Comparison of ENCODE assay signal across 8 cellular contexts in genomic region chr17:7615265-7615747, GRCh38. TPM values are rescaled to one million over a fixed set of nuclear protein-coding genes. Genes with fewer than 3 reads are reported as not detected.
A peak's percentile ranks its signal among the peaks of the same experiment; 100 is the strongest.
DNase-seq lines count a peak whose midpoint lies in the region; ATAC-seq and TF ChIP-seq lines count a peak whose summit lies in the region.

No MANE protein-coding gene starts in this region.

- intact Hi-C loops in activated CD8-positive, alpha-beta T cell treated with anti-CD3 and anti-CD28 coated beads for 36 hours (cut with micrococcal nuclease): no loop called here

- WGBS in iPS DF 6.9 (ENCODE audit: insufficient coverage, insufficient read length): no CpG with 5 or more reads among the region's 28 CpGs

- no peak for DNase-seq in activated CD8-positive, alpha-beta T cell treated with anti-CD3 and anti-CD28 coated beads for 36 hours
- DNase-seq in iPS DF 6.9 (ENCODE audit: low read depth, low spot score): no peak
- DNase-seq in stimulated activated CD4-positive, alpha-beta T cell treated with anti-CD3 and anti-CD28 coated beads, Interleukin-2, amount 100 ng/mL, for 48 hours: no peak
- no peak for DNase-seq in D341Med (ENCODE audit: low spot score)
- DNase-seq in stimulated activated CD4-positive, alpha-beta T cell treated with anti-CD3 and anti-CD28 coated beads, Interleukin-1b, Interleukin-23, amount 100 ng/mL, for 48 hours: no peak

- H3K27me3 Mint-ChIP-seq in activated CD8-positive, alpha-beta T cell treated with anti-CD3 and anti-CD28 coated beads for 36 hours: no peaks in the 10 kb centered on the region
- H3K27me3 Mint-ChIP-seq in stimulated activated memory B cell treated with anti-CD40 and anti-IgM and Interleukin-4, amounts not matched to agents 10 μg/mL and 1 μg/mL and 100 μg/mL, for 72 hours: no peaks in the 10 kb centered on the region

- no peaks in the 10 kb centered on the region for H3K9me3 Mint-ChIP-seq in activated CD8-positive, alpha-beta T cell treated with anti-CD3 and anti-CD28 coated beads for 36 hours
- H3K9me3 Mint-ChIP-seq in stimulated activated memory B cell treated with anti-CD40 and anti-IgM and Interleukin-4, amounts not matched to agents 10 μg/mL and 1 μg/mL and 100 μg/mL, for 72 hours: no peaks in the 10 kb centered on the region

- H3K4me1 ChIP-seq in HEK293 (ENCODE audit: control insufficient read depth, insufficient read depth, low read length) (peaks cover 22% of the 10 kb centered on the region), iPS DF 6.9 (ENCODE audit: control insufficient read depth, insufficient read depth, low read length) (peaks cover 2% of the 10 kb centered on the region; the same call in 1 of the 2 replicates)

- H3K36me3 Mint-ChIP-seq in activated CD8-positive, alpha-beta T cell treated with anti-CD3 and anti-CD28 coated beads for 36 hours (ENCODE audit: low read depth): peaks cover 7% of the 10 kb centered on the region
- peaks cover 18% of the 10 kb centered on the region for H3K36me3 Mint-ChIP-seq in stimulated activated memory B cell treated with anti-CD40 and anti-IgM and Interleukin-4, amounts not matched to agents 10 μg/mL and 1 μg/mL and 100 μg/mL, for 72 hours

- H3K4me3 ChIP-seq in HEK293 (ENCODE audit: low read depth, low read length) (peak overlapping the region; percentile 41), iPS DF 6.9 (ENCODE audit: low read length) (peak overlapping the region; percentile 13; the same call in 1 of the 2 replicates)

- peaks cover 28% of the 10 kb centered on the region for H3K4me1 Mint-ChIP-seq in activated CD8-positive, alpha-beta T cell treated with anti-CD3 and anti-CD28 coated beads for 36 hours (ENCODE audit: low read depth)
- peaks cover 40% of the 10 kb centered on the region for H3K4me1 Mint-ChIP-seq in stimulated activated memory B cell treated with anti-CD40 and anti-IgM and Interleukin-4, amounts not matched to agents 10 μg/mL and 1 μg/mL and 100 μg/mL, for 72 hours

- POLR2A ChIA-PET in HEK293 (lab: Yijun Ruan, JAX): interaction anchor here (0.6 to 6.9 kb wide), 20 partner anchors 9 to 373 kb away, joined by 3 to 52 read pairs (median 6); partner anchors contain the start of genes ATP1B2, CNTROB, EFNB3 and GABARAP
- POLR2A ChIA-PET in activated CD8-positive, alpha-beta T cell treated with anti-CD3 and anti-CD28 coated beads for 36 hours (lab: Charles Lee): interaction anchor here (0.7 to 2.9 kb wide), 9 partner anchors 12 to 231 kb away, joined by 3 to 23 read pairs (median 6); partner anchors contain the start of genes CD68, MPDU1, SAT2 and TP53

- peak overlapping the region; percentile 97 for H3K27ac ChIP-seq in HEK293 (ENCODE audit: extremely low read depth, low read depth, low read length)
- no peak overlapping the region for H3K27ac ChIP-seq in iPS DF 6.9 (ENCODE audit: low read length)

- H3K27ac Mint-ChIP-seq in activated CD8-positive, alpha-beta T cell treated with anti-CD3 and anti-CD28 coated beads for 36 hours: peak overlapping the region; percentile 89
- peak overlapping the region; percentile 80 for H3K27ac Mint-ChIP-seq in stimulated activated memory B cell treated with anti-CD40 and anti-IgM and Interleukin-4, amounts not matched to agents 10 μg/mL and 1 μg/mL and 100 μg/mL, for 72 hours

- no peak for ATAC-seq in activated CD8-positive, alpha-beta T cell treated with anti-CD3 and anti-CD28 coated beads for 36 hours
- ATAC-seq in stimulated activated memory B cell treated with anti-CD40 and anti-IgM and Interleukin-4, amounts not matched to agents 10 μg/mL and 1 μg/mL and 100 μg/mL, for 72 hours: no peak
- ATAC-seq in GM21367 (IDR thresholded peaks at IDR 0.05; ENCODE audit: unreplicated experiment): no peak

- H3K9me3 ChIP-seq in HEK293 (ENCODE audit: control insufficient read depth, insufficient read depth, low read depth, low read length): no peaks in the 10 kb centered on the region
- no peaks in the 10 kb centered on the region for H3K9me3 ChIP-seq in iPS DF 6.9 (ENCODE audit: control insufficient read depth, insufficient read depth, low read length)

- CTCF ChIA-PET in HEK293 (lab: Yijun Ruan, JAX): interaction anchor here (0.6 to 5.1 kb wide), 22 partner anchors 9 to 503 kb away, joined by 3 to 30 read pairs (median 5); partner anchors contain the start of genes SAT2, TP53 and WRAP53
- CTCF ChIA-PET in activated CD8-positive, alpha-beta T cell treated with anti-CD3 and anti-CD28 coated beads for 36 hours (lab: Charles Lee): interaction anchor here (0.8 to 1.4 kb wide), 12 partner anchors 9 to 291 kb away, joined by 3 to 13 read pairs (median 4); partner anchors contain the start of genes MPDU1, SAT2, SOX15 and TP53

- H3K27me3 ChIP-seq in iPS DF 6.9 (ENCODE audit: control insufficient read depth, insufficient read depth, low read length): no peaks in the 10 kb centered on the region

- peak overlapping the region; percentile 90 for H3K4me3 Mint-ChIP-seq in activated CD8-positive, alpha-beta T cell treated with anti-CD3 and anti-CD28 coated beads for 36 hours
- peak overlapping the region; percentile 80 for H3K4me3 Mint-ChIP-seq in stimulated activated memory B cell treated with anti-CD40 and anti-IgM and Interleukin-4, amounts not matched to agents 10 μg/mL and 1 μg/mL and 100 μg/mL, for 72 hours

- TF ChIP-seq CTCF in HEK293 (tag by site-specific recombination; IDR thresholded peaks at IDR 0.05): no peak
- TF ChIP-seq CTCF in activated CD8-positive, alpha-beta T cell treated with anti-CD3 and anti-CD28 coated beads for 36 hours (IDR thresholded peaks at IDR 0.05): no peak

- H3K36me3 ChIP-seq in HEK293 (ENCODE audit: control insufficient read depth in 2 of 2, insufficient read depth in 1 of 2, low read length in 2 of 2): peaks cover 21% of the 10 kb centered on the region in 2 experiments; a peak in 2 of 3 replicates
- H3K36me3 ChIP-seq in iPS DF 6.9 (ENCODE audit: control insufficient read depth, insufficient read depth, low read length): no peaks in the 10 kb centered on the region

TF ChIP-seq in HEK293, 187 proteins besides CTCF, POLR2A, EP300 and RAD21 (continues in another document):
- TF ChIP-seq SP2 (tag by site-specific recombination; IDR thresholded peaks at IDR 0.05): no peak
- TF ChIP-seq, protein P1, sequence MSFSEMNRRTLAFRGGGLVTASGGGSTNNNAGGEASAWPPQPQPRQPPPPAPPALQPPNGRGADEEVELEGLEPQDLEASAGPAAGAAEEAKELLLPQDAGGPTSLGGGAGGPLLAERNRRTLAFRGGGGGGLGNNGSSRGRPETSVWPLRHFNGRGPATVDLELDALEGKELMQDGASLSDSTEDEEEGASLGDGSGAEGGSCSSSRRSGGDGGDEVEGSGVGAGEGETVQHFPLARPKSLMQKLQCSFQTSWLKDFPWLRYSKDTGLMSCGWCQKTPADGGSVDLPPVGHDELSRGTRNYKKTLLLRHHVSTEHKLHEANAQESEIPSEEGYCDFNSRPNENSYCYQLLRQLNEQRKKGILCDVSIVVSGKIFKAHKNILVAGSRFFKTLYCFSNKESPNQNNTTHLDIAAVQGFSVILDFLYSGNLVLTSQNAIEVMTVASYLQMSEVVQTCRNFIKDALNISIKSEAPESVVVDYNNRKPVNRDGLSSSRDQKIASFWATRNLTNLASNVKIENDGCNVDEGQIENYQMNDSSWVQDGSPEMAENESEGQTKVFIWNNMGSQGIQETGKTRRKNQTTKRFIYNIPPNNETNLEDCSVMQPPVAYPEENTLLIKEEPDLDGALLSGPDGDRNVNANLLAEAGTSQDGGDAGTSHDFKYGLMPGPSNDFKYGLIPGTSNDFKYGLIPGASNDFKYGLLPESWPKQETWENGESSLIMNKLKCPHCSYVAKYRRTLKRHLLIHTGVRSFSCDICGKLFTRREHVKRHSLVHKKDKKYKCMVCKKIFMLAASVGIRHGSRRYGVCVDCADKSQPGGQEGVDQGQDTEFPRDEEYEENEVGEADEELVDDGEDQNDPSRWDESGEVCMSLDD (tag by site-specific recombination; IDR thresholded peaks at IDR 0.05): no peak
- peak; percentile 50 for TF ChIP-seq PRDM1 (tag by site-specific recombination; IDR thresholded peaks at IDR 0.05)
- no peak for TF ChIP-seq ZNF223 (tag by site-specific recombination; IDR thresholded peaks at IDR 0.05)
- TF ChIP-seq ZNF394 (tag by site-specific recombination; IDR thresholded peaks at IDR 0.05; ENCODE audit: borderline replicate concordance): peak; percentile 49; the same call in 1 of the 2 replicates
- TF ChIP-seq ZBTB26 (tag by site-specific recombination; optimal IDR thresholded peaks at IDR 0.05): peak; percentile 14
- TF ChIP-seq YY2 (tag by site-specific recombination; IDR thresholded peaks at IDR 0.05): no peak
- TF ChIP-seq ZNF335 (tag by site-specific recombination; conservative IDR thresholded peaks at IDR 0.05): peak; percentile 86
- peak; percentile 75; the same call in 1 of the 2 replicates for TF ChIP-seq ZEB2 (tag by site-specific recombination; IDR thresholded peaks at IDR 0.05)
- peak; percentile 3; the same call in 1 of the 2 replicates for TF ChIP-seq GLIS1 (tag by site-specific recombination; IDR thresholded peaks at IDR 0.05)
- peak; percentile 84 for TF ChIP-seq ZNF366 (tag by site-specific recombination; conservative IDR thresholded peaks at IDR 0.05)
- TF ChIP-seq, protein P2, sequence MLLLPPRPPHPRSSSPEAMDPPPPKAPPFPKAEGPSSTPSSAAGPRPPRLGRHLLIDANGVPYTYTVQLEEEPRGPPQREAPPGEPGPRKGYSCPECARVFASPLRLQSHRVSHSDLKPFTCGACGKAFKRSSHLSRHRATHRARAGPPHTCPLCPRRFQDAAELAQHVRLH (tag by site-specific recombination; IDR thresholded peaks at IDR 0.05): 0 out of 2 replicates have a peak, but pooled peaks have one; percentile 13

RNA-seq across cellular contexts. Expression of gene FXR2, which starts 0.6 kb away (rescaled TPM):
- total RNA-seq in activated CD8-positive, alpha-beta T cell treated with anti-CD3 and anti-CD28 coated beads for 36 hours: 10 to 100 TPM; 28.6 to 33.1 TPM

RNA-seq across cellular contexts. Expression of gene SAT2, which starts 12.3 kb away (rescaled TPM):
- total RNA-seq in activated CD8-positive, alpha-beta T cell treated with anti-CD3 and anti-CD28 coated beads for 36 hours: 10 to 100 TPM; 15.6 to 22.2 TPM

RNA-seq across cellular contexts. Expression of gene SHBG, which starts 14.6 kb away (rescaled TPM):
- total RNA-seq in activated CD8-positive, alpha-beta T cell treated with anti-CD3 and anti-CD28 coated beads for 36 hours: not detected

RNA-seq across cellular contexts. Expression of gene SOX15, which starts 25.4 kb away (rescaled TPM):
- under 1 TPM in 1 of 2 experiments, not detected in 1; 0.25 TPM for total RNA-seq in activated CD8-positive, alpha-beta T cell treated with anti-CD3 and anti-CD28 coated beads for 36 hours

RNA-seq across cellular contexts. Expression of gene MPDU1, which starts 31.7 kb away (rescaled TPM):
- total RNA-seq in activated CD8-positive, alpha-beta T cell treated with anti-CD3 and anti-CD28 coated beads for 36 hours: 10 to 100 TPM; 50.9 to 51.4 TPM
